In genomic region chr1:183635606-183636333, GRCh38 we compare ENCODE assay signal across 1 cellular context.
TF ChIP-seq lines count a peak whose summit lies in the region.

Gene ARPC5 (minus strand): TSS chr1:183635783. CDS start chr1:183635659, 124 bp downstream.

TF ChIP-seq in HepG2, 621 proteins besides CTCF, POLR2A, EP300 and RAD21 (continued from another document and continues in another):
- TF ChIP-seq ZBTB39 (CRISPR knock-in tag; IDR thresholded peaks at IDR 0.05) (no peak), ZNF160 (CRISPR knock-in tag; IDR thresholded peaks at IDR 0.05) (0 out of 2 replicates have a peak, but pooled peaks have one; percentile 41), ZNF282 (IDR thresholded peaks at IDR 0.05; ENCODE audit: partially characterized antibody) (no peak), ZNF18 (CRISPR knock-in tag; IDR thresholded peaks at IDR 0.05; ENCODE audit: insufficient replicate concordance) (peak; percentile 55), LBX2 (CRISPR knock-in tag; IDR thresholded peaks at IDR 0.05; ENCODE audit: borderline replicate concordance) (peak; percentile 79; the same call in 1 of the 2 replicates), KMT2B (CRISPR knock-in tag; IDR thresholded peaks at IDR 0.05) (peak; percentile 55), TRAFD1 (CRISPR knock-in tag; IDR thresholded peaks at IDR 0.05; ENCODE audit: borderline replicate concordance) (no peak; the same call in 1 of the 2 replicates), SP140L (CRISPR knock-in tag; IDR thresholded peaks at IDR 0.05; ENCODE audit: borderline replicate concordance) (no peak), ZNF629 (CRISPR knock-in tag; conservative IDR thresholded peaks at IDR 0.05) (no peak), ZBTB7B (CRISPR knock-in tag; IDR thresholded peaks at IDR 0.05) (peak; percentile 72; the same call in 1 of the 2 replicates), ZNF687 (CRISPR knock-in tag; IDR thresholded peaks at IDR 0.05) (peak; percentile 95), MAZ (IDR thresholded peaks at IDR 0.05; ENCODE audit: borderline replicate concordance, low read depth, low read length) (peak; percentile 92), MAZ (CRISPR knock-in tag; IDR thresholded peaks at IDR 0.05; ENCODE audit: low read depth) (no peak; the same call in 1 of the 2 replicates), ZNF430 (CRISPR knock-in tag; IDR thresholded peaks at IDR 0.05) (no peak), HES4 (CRISPR knock-in tag; IDR thresholded peaks at IDR 0.05; ENCODE audit: borderline replicate concordance) (no peak), ZNF772 (CRISPR knock-in tag; IDR thresholded peaks at IDR 0.05) (peak; percentile 81; the same call in 1 of the 2 replicates), ZNF407 (CRISPR knock-in tag; IDR thresholded peaks at IDR 0.05; ENCODE audit: not compliant biosample characterization) (peak; percentile 15), RELA (CRISPR knock-in tag; IDR thresholded peaks at IDR 0.05) (no peak), MBD4 (IDR thresholded peaks at IDR 0.05; ENCODE audit: borderline replicate concordance, low read length) (no peak), TFE3 (CRISPR knock-in tag; IDR thresholded peaks at IDR 0.05) (peak; percentile 30; the same call in 1 of the 2 replicates), ZNF598 (CRISPR knock-in tag; IDR thresholded peaks at IDR 0.05; ENCODE audit: borderline replicate concordance) (peak; percentile 90; the same call in 1 of the 2 replicates), TFDP1 (CRISPR knock-in tag; IDR thresholded peaks at IDR 0.05; ENCODE audit: borderline replicate concordance) (peak; percentile 86), ISL2 (CRISPR knock-in tag; IDR thresholded peaks at IDR 0.05) (no peak), NFRKB (IDR thresholded peaks at IDR 0.05) (no peak), CREB3 (CRISPR knock-in tag; IDR thresholded peaks at IDR 0.05) (no peak), NFIB (CRISPR knock-in tag; IDR thresholded peaks at IDR 0.05; ENCODE audit: borderline replicate concordance) (no peak), HNF4G (IDR thresholded peaks at IDR 0.05; ENCODE audit: borderline replicate concordance, low read depth, low read length) (no peak), HNF4G (CRISPR knock-in tag; IDR thresholded peaks at IDR 0.05; ENCODE audit: borderline replicate concordance, low read depth) (no peak), RCOR2 (CRISPR knock-in tag; IDR thresholded peaks at IDR 0.05) (0 out of 2 replicates have a peak, but pooled peaks have one; percentile 18), GFI1 (CRISPR knock-in tag; IDR thresholded peaks at IDR 0.05; ENCODE audit: borderline replicate concordance) (no peak), BHLHE40 (IDR thresholded peaks at IDR 0.05; ENCODE audit: low read length) (peak; percentile 56), SALL1 (CRISPR knock-in tag; IDR thresholded peaks at IDR 0.05) (peak; percentile 79), ZNF124 (CRISPR knock-in tag; IDR thresholded peaks at IDR 0.05) (no peak; the same call in 1 of the 2 replicates), ZSCAN9 (CRISPR knock-in tag; IDR thresholded peaks at IDR 0.05; ENCODE audit: borderline replicate concordance) (peak; percentile 3; the same call in 1 of the 2 replicates)
